9 cellular contexts compared by ENCODE assay signal in genomic region chr6:39725632-39725997, GRCh38. TPM values are rescaled to one million over a fixed set of nuclear protein-coding genes. Genes with fewer than 3 reads are reported as not detected.
DNase-seq lines count a peak whose midpoint lies in the region; ATAC-seq and TF ChIP-seq lines count a peak whose summit lies in the region.
"Had no signal": no experiment of that assay in that cellular context is flagged by ENCODE, and none has a peak within 500 bp of the region (broad histone marks: within the 10 kb centered on the region; RNA-seq: fewer than 3 reads in every experiment).

No MANE protein-coding gene starts in this region.

- no peak for ATAC-seq in HG03196 (IDR thresholded peaks at IDR 0.05; ENCODE audit: unreplicated experiment)

- peak overlapping the region; percentile 89 for H3K4me3 ChIP-seq in adipocyte (ENCODE audit: low read length)
- H3K4me3 ChIP-seq in lower leg skin (ENCODE audit: low read depth, poor library complexity, severe bottlenecking), result peak overlapping the region; percentile 70
- H3K4me3 ChIP-seq in subcutaneous abdominal adipose tissue (ENCODE audit: low read depth in 1 of 5, low read length in 5 of 5), result peak overlapping the region; percentile 63 to 93 (median 83)

- no peak for TF ChIP-seq POLR2A in lower leg skin (IDR thresholded peaks at IDR 0.05)

- peaks cover 1% of the 10 kb centered on the region for H3K36me3 Mint-ChIP-seq in T-helper 2 cell treated with Interferon-gamma antibody and Interleukin-4, amounts not matched to agents 5 μg/mL and 100 μg/mL, for 36 hours (ENCODE audit: low read depth)

- 47 to 64% methylated on average over 14 of the region's 14 CpGs for WGBS in lower leg skin, 2 donors

- no peaks in the 10 kb centered on the region for H3K9me3 Mint-ChIP-seq in T-helper 2 cell treated with Interferon-gamma antibody and Interleukin-4, amounts not matched to agents 5 μg/mL and 100 μg/mL, for 36 hours

- H3K27ac ChIP-seq in subcutaneous abdominal adipose tissue (ENCODE audit: low read depth, low read length), result peak overlapping the region; percentile 8
- H3K27ac ChIP-seq: SJCRH30 had no signal

- H3K4me1 ChIP-seq in adipocyte (ENCODE audit: control insufficient read depth, insufficient read depth, low read length) (no peaks in the 10 kb centered on the region), subcutaneous abdominal adipose tissue (ENCODE audit: control insufficient read depth in 5 of 5, insufficient read depth in 5 of 5, low read length in 5 of 5) (peaks cover 0 to 13% (median 6%) of the 10 kb centered on the region in 5 donors)
- H3K4me1 ChIP-seq: SJCRH30 had no signal

- DNase-seq in T-helper 2 cell treated with Interferon-gamma antibody and Interleukin-4, amounts not matched to agents 5 μg/mL and 100 μg/mL, for 36 hours (ENCODE audit: low spot score), result no peak
- no peak for DNase-seq in T-helper 2 cell
- DNase-seq in adipocyte (ENCODE audit: low read depth), result no peak
- no peak for DNase-seq in lower leg skin (ENCODE audit: low spot score in 2 of 2)
- DNase-seq in iPS-NIHi7 (ENCODE audit: extremely low spot score), result no peak
- DNase-seq in NCI-H82 (lab: John Stamatoyannopoulos, UW), result no peak

- H3K27ac Mint-ChIP-seq in T-helper 2 cell treated with Interferon-gamma antibody and Interleukin-4, amounts not matched to agents 5 μg/mL and 100 μg/mL, for 36 hours, result no peak overlapping the region

- intact Hi-C loops in lower leg skin (cut with DNase I; ENCODE audit: low total_unique reads), result no loop called here

- TF ChIP-seq CTCF in lower leg skin (IDR thresholded peaks at IDR 0.05), result no peak

- H3K9me3 ChIP-seq in adipocyte (ENCODE audit: control insufficient read depth, low read length) (no peaks in the 10 kb centered on the region), subcutaneous abdominal adipose tissue (ENCODE audit: control insufficient read depth in 5 of 5, low read length in 5 of 5) (no peaks in the 10 kb centered on the region)
- H3K9me3 ChIP-seq: SJCRH30 had no signal

- H3K27me3 Mint-ChIP-seq in T-helper 2 cell treated with Interferon-gamma antibody and Interleukin-4, amounts not matched to agents 5 μg/mL and 100 μg/mL, for 36 hours (ENCODE audit: low read depth), result peaks cover 4% of the 10 kb centered on the region

- peak overlapping the region; percentile 98 for H3K4me3 Mint-ChIP-seq in T-helper 2 cell treated with Interferon-gamma antibody and Interleukin-4, amounts not matched to agents 5 μg/mL and 100 μg/mL, for 36 hours

- H3K36me3 ChIP-seq in adipocyte (ENCODE audit: control insufficient read depth, insufficient read depth, low read length, severe bottlenecking) (no peaks in the 10 kb centered on the region), subcutaneous abdominal adipose tissue (ENCODE audit: control insufficient read depth in 5 of 5, insufficient read depth in 5 of 5, low read length in 5 of 5) (no peaks in the 10 kb centered on the region)
- H3K36me3 ChIP-seq: SJCRH30 had no signal

- peak overlapping the region; percentile 72 for H3K9ac ChIP-seq in adipocyte (ENCODE audit: low read length)
- peak overlapping the region in 3 of 5 donors; percentile 20 to 52 (median 35) for H3K9ac ChIP-seq in subcutaneous abdominal adipose tissue (ENCODE audit: low read length in 5 of 5)

- H3K27me3 ChIP-seq in adipocyte (replicated peaks; ENCODE audit: control insufficient read depth, insufficient read depth, low read length) (no peaks in the 10 kb centered on the region), subcutaneous abdominal adipose tissue (ENCODE audit: control insufficient read depth in 5 of 5, insufficient read depth in 4 of 5, low read length in 5 of 5) (no peaks in the 10 kb centered on the region)
- H3K27me3 ChIP-seq: SJCRH30 had no signal

- H3K4me1 Mint-ChIP-seq in T-helper 2 cell treated with Interferon-gamma antibody and Interleukin-4, amounts not matched to agents 5 μg/mL and 100 μg/mL, for 36 hours (ENCODE audit: low read depth), result peaks cover 2% of the 10 kb centered on the region

RNA-seq across cellular contexts. Expression of gene KIF6, which starts 0.4 kb away (rescaled TPM):
- total RNA-seq in lower leg skin, result under 1 TPM in 3 of 4 donors, not detected in 1; 0.10 to 0.61 (median 0.13) TPM
